In the genomic region with DNA sequence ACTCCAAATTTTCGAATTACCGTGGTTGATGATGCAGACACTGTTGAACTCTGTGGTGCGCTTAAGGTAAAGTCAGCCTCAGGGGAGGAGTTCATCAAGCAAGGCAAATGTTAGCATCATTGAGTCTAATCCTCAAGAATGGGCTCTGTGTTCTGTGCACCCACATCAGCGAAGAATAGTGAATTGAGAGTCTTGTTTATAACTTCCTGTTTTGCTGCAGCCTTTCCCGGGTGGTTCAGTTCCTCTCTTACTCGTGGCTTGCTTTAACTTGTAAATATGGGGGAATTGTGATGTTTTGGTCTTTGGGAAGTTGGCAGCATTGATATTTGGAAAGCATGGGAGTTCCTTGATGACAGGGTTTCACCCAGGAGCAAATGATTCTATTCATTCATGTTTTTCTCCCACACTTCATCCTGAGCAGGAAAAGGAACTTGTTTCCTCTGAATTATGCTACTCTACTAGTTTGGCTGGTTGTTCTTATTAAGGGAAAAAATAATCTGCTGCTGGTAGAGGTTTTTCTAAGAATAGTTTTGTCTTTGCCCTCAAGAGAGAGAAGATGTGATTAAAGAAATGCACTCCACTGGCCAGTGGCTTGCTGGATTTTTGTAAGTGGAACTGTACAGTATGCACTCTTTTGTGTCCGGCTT, we compare ENCODE assay signal across 1 cellular context.
TF ChIP-seq lines count a peak whose summit lies in the region.

No MANE protein-coding gene starts in this region.

TF ChIP-seq in GM12878, 131 proteins besides CTCF, POLR2A, EP300 and RAD21:
- TF ChIP-seq ASH2L (IDR thresholded peaks at IDR 0.05; ENCODE audit: borderline replicate concordance, low read depth) (no peak), SPI1 (IDR thresholded peaks at IDR 0.05; ENCODE audit: borderline replicate concordance, insufficient read depth, low read depth, low read length) (peak; percentile 55; the same call in 1 of the 2 replicates), MEF2A (IDR thresholded peaks at IDR 0.05; ENCODE audit: insufficient read depth, low read depth, low read length) (no peak)
